In genomic region chr22:27711756-27712155, GRCh38 we compare ENCODE assay signal across 27 cellular contexts.
"Had no signal": no experiment of that assay in that cellular context is flagged by ENCODE, and none has a peak within 500 bp of the region (broad histone marks: within the 10 kb centered on the region; RNA-seq: fewer than 3 reads in every experiment).

No MANE protein-coding gene starts in this region.

- FAIRE-seq: endometrium had no signal

- DNase-seq: activated CD4-positive, alpha-beta memory T cell treated with anti-CD3 and anti-CD28 coated beads, Interleukin-2, amount 10 ng/mL, durations not matched to agents 7 days and 5 days; activated CD4-positive, alpha-beta T cell treated with anti-CD3 and anti-CD28 coated beads for 4 hours; activated CD4-positive, alpha-beta T cell treated with anti-CD3 and anti-CD28 coated beads, Interleukin-2, amount 10 ng/mL, durations not matched to agents 7 days and 5 days; activated CD4-positive, alpha-beta T cell treated with anti-CD3 and anti-CD28 coated beads, Interleukin-2, amount 50 U/mL, for 4 hours; activated CD4-positive, CD25-positive, alpha-beta regulatory T cell; activated CD4-positive, CD25-positive, alpha-beta regulatory T cell treated with anti-CD3 and anti-CD28 coated beads, Interleukin-2, amount 50 U/mL, for 72 hours; activated CD8-positive, alpha-beta memory T cell treated with anti-CD3 and anti-CD28 coated beads, Interleukin-2, amount 50 U/mL, for 48 hours; activated gamma-delta T cell; activated naive CD4-positive, alpha-beta T cell; activated naive CD4-positive, alpha-beta T cell treated with anti-CD3 and anti-CD28 coated beads, Interleukin-2, amount 10 ng/mL, durations not matched to agents 7 days and 5 days; activated naive CD8-positive, alpha-beta T cell treated with anti-CD3 and anti-CD28 coated beads, Interleukin-2, amount 10 ng/mL, durations not matched to agents 7 days and 5 days; activated T-cell treated with anti-CD3 and anti-CD28 coated beads for 4 hours; activated T-cell treated with anti-CD3 and anti-CD28 coated beads, Interleukin-2, amount 50 U/mL, for 24 hours; activated T-cell treated with anti-CD3 and anti-CD28 coated beads, Interleukin-2, amount 50 U/mL, for 72 hours; central memory CD4-positive, alpha-beta T cell; cerebellar nuclear complex; colonic mucosa; effector CD8-positive, alpha-beta T cell; foreskin keratinocyte; gastrocnemius medialis; glutamatergic neuron; heart left ventricle; T-helper 1 cell; T-helper 17 cell; T1000 had no signal

- ATAC-seq: activated naive CD4-positive, alpha-beta T cell treated with anti-CD3 and anti-CD28 coated beads, Interleukin-2, amount 50 U/mL, for 72 hours; activated T-cell treated with anti-CD3 and anti-CD28 coated beads, Interleukin-2, amount 50 U/mL, for 72 hours; foreskin keratinocyte; gastrocnemius medialis; heart left ventricle; T-helper 17 cell had no signal
